Comparison of ENCODE assay signal across 8 cellular contexts in the genomic region with DNA sequence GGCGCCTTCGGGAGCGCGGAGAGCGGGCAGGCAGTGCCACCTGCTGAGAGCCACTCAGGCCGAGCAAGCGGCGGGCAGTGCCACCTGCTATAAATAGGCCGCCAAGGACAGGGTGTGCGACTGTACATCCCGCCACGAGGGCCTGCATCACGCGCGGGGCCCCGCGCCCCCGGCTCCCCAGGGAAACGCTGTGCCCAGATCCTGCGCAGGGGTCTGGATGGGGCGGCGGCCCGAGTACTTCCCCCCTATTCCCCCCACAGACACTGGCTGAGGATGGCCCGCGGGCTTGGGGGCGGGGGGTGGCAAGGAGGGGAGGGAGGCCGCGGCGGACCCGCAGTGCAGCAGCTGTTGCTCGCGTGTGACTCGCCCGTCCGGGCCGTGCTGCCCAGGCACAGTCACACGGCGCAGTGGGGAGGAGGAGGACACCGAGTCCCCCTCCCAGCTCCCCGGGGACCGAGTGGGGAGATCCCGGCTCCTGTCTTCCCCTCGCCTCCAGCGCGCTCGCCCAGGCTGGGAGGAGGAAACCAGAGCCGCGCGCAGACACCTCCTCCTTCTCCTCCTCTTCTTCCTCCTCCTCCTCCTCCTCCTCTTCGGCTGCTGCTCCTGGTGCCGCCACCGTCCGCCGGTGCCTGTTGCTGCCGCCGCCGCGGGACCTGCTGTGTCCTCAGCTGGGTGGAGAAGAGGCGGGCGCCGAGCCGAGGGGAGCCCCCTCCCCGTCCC. TPM values are rescaled to one million over a fixed set of nuclear protein-coding genes. Genes with fewer than 3 reads are reported as not detected.
DNase-seq lines count a peak whose midpoint lies in the region; ATAC-seq and TF ChIP-seq lines count a peak whose summit lies in the region.

A gene with protein sequence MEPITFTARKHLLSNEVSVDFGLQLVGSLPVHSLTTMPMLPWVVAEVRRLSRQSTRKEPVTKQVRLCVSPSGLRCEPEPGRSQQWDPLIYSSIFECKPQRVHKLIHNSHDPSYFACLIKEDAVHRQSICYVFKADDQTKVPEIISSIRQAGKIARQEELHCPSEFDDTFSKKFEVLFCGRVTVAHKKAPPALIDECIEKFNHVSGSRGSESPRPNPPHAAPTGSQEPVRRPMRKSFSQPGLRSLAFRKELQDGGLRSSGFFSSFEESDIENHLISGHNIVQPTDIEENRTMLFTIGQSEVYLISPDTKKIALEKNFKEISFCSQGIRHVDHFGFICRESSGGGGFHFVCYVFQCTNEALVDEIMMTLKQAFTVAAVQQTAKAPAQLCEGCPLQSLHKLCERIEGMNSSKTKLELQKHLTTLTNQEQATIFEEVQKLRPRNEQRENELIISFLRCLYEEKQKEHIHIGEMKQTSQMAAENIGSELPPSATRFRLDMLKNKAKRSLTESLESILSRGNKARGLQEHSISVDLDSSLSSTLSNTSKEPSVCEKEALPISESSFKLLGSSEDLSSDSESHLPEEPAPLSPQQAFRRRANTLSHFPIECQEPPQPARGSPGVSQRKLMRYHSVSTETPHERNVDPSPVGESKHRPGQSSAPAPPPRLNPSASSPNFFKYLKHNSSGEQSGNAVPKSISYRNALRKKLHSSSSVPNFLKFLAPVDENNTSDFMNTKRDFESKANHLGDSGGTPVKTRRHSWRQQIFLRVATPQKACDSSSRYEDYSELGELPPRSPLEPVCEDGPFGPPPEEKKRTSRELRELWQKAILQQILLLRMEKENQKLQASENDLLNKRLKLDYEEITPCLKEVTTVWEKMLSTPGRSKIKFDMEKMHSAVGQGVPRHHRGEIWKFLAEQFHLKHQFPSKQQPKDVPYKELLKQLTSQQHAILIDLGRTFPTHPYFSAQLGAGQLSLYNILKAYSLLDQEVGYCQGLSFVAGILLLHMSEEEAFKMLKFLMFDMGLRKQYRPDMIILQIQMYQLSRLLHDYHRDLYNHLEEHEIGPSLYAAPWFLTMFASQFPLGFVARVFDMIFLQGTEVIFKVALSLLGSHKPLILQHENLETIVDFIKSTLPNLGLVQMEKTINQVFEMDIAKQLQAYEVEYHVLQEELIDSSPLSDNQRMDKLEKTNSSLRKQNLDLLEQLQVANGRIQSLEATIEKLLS (N-terminal part only) (plus strand): TSS at position 584 of the 720 bp plus-strand sequence. CDS start 11,012 bp downstream, outside the sequence.

- TF ChIP-seq CTCF in fibroblast of villous mesenchyme (IDR thresholded peaks at IDR 0.05; ENCODE audit: insufficient read depth, low read depth, low read length) (no peak), testis (IDR thresholded peaks at IDR 0.05) (peak in 1 of 3 experiments; percentile 6)

- H3K4me1 Mint-ChIP-seq in activated T-cell treated with anti-CD3 and anti-CD28 coated beads, Interleukin-2, amount 50 U/mL, for 4 hours (ENCODE audit: low read depth), result peaks cover 34% of the 10 kb centered on the region

- peaks cover 4% of the 10 kb centered on the region for H3K36me3 Mint-ChIP-seq in activated T-cell treated with anti-CD3 and anti-CD28 coated beads, Interleukin-2, amount 50 U/mL, for 4 hours (ENCODE audit: insufficient read depth)

- H3K27me3 Mint-ChIP-seq in activated T-cell treated with anti-CD3 and anti-CD28 coated beads, Interleukin-2, amount 50 U/mL, for 4 hours (ENCODE audit: low read depth), result no peaks in the 10 kb centered on the region

- peak within 1 kb of the TSS; percentile 40 for H3K4me3 ChIP-seq in NT2/D1 (ENCODE audit: insufficient read length, low read depth)
- H3K4me3 ChIP-seq in fibroblast of villous mesenchyme (ENCODE audit: low read depth, low read length), result peak within 1 kb of the TSS; percentile 62
- peak within 1 kb of the TSS; percentile 47 for H3K4me3 ChIP-seq in neuron (ENCODE audit: low read length)
- H3K4me3 ChIP-seq in testis, result peak within 1 kb of the TSS; percentile 72 to 74

- H3K36me3 ChIP-seq in NT2/D1 (ENCODE audit: insufficient read depth, insufficient read length, low read length) (no peaks in the 10 kb centered on the region), neuron (ENCODE audit: insufficient read depth, low read length) (no peaks in the 10 kb centered on the region), testis (ENCODE audit: low read depth, missing control alignments) (no peaks in the 10 kb centered on the region)

- peak within 1 kb of the TSS; percentile 74 for H2AFZ ChIP-seq in neuron (ENCODE audit: low read depth, low read length)

- H3K9me3 ChIP-seq in NT2/D1 (ENCODE audit: insufficient read depth, low read length) (no peaks in the 10 kb centered on the region), neuron (ENCODE audit: low read length) (no peaks in the 10 kb centered on the region), testis (no peaks in the 10 kb centered on the region)

- H3K4me3 Mint-ChIP-seq in activated T-cell treated with anti-CD3 and anti-CD28 coated beads, Interleukin-2, amount 50 U/mL, for 4 hours, result peak within 1 kb of the TSS; percentile 88

- H3K27ac ChIP-seq in testis, result peak within 1 kb of the TSS; percentile 68 to 75

- no peaks in the 10 kb centered on the region for H3K9me3 Mint-ChIP-seq in activated T-cell treated with anti-CD3 and anti-CD28 coated beads, Interleukin-2, amount 50 U/mL, for 4 hours

- ATAC-seq in GM18517 (IDR thresholded peaks at IDR 0.05; ENCODE audit: unreplicated experiment), result peak; percentile 19
- ATAC-seq in HG03064 (IDR thresholded peaks at IDR 0.05; ENCODE audit: low read depth, unreplicated experiment), result peak; percentile 23
- peak; percentile 27 to 45 for ATAC-seq in activated T-cell treated with anti-CD3 and anti-CD28 coated beads, Interleukin-2, amount 50 U/mL, for 4 hours

- DNase-seq in 8988T (peak; percentile 38), NT2/D1 (ENCODE audit: low read depth, low spot score) (no peak), fibroblast of villous mesenchyme (ENCODE audit: low read depth) (no peak), testis (peak; percentile 60)
- peak; percentile 42 for DNase-seq in activated T-cell treated with anti-CD3 and anti-CD28 coated beads, Interleukin-2, amount 50 U/mL, for 4 hours

- peak within 1 kb of the TSS; percentile 56 for H3K9ac ChIP-seq in NT2/D1 (ENCODE audit: insufficient read length, low read depth)

- intact Hi-C loops in testis (cut with DNase I; ENCODE audit: low total_unique reads), result no loop called here

- 0% methylated on average over 13 to 56 of the region's 63 CpGs for WGBS in testis, 2 donors

- no peak for TF ChIP-seq POLR2A in testis (IDR thresholded peaks at IDR 0.05)

- H3K4me1 ChIP-seq in NT2/D1 (ENCODE audit: insufficient read depth, insufficient read length) (no peaks in the 10 kb centered on the region), neuron (ENCODE audit: insufficient read depth, low read length) (peaks cover 15% of the 10 kb centered on the region), testis (no peaks in the 10 kb centered on the region)

- H3K27me3 ChIP-seq in NT2/D1 (ENCODE audit: insufficient read depth, insufficient read length) (peaks cover 59% of the 10 kb centered on the region), neuron (ENCODE audit: insufficient read depth, low read length) (peaks cover 72% of the 10 kb centered on the region), testis (no peaks in the 10 kb centered on the region)

RNA-seq across cellular contexts. Expression of the gene that starts here (rescaled TPM):
- total RNA-seq in activated T-cell treated with anti-CD3 and anti-CD28 coated beads, Interleukin-2, amount 50 U/mL, for 4 hours, result 10 to 100 TPM; 29.4 to 42.0 (median 38.8) TPM
- 101 and 112 TPM in 2 replicates for total RNA-seq in fibroblast of villous mesenchyme
- 100 to 1,000 TPM; 130 to 167 TPM for total RNA-seq in testis
- 208 TPM for polyA plus RNA-seq in testis (ENCODE audit: insufficient read depth, low read depth, low replicate concordance)

Comparison
In these comparisons a context has a peak if more than half of its experiments do, and no peak if none do; other contexts are left out.
1. DNase-seq: peak in 8988T (single experiment), activated T-cell treated with anti-CD3 and anti-CD28 coated beads, Interleukin-2, amount 50 U/mL, for 4 hours (single experiment) and testis (single experiment); none in NT2/D1 (single experiment) and fibroblast of villous mesenchyme (single experiment).
2. Peak in every context shown above with its lines, with median percentiles within 50 percentile points of each other: ATAC-seq and H3K4me3 ChIP-seq.